In the genomic region with DNA sequence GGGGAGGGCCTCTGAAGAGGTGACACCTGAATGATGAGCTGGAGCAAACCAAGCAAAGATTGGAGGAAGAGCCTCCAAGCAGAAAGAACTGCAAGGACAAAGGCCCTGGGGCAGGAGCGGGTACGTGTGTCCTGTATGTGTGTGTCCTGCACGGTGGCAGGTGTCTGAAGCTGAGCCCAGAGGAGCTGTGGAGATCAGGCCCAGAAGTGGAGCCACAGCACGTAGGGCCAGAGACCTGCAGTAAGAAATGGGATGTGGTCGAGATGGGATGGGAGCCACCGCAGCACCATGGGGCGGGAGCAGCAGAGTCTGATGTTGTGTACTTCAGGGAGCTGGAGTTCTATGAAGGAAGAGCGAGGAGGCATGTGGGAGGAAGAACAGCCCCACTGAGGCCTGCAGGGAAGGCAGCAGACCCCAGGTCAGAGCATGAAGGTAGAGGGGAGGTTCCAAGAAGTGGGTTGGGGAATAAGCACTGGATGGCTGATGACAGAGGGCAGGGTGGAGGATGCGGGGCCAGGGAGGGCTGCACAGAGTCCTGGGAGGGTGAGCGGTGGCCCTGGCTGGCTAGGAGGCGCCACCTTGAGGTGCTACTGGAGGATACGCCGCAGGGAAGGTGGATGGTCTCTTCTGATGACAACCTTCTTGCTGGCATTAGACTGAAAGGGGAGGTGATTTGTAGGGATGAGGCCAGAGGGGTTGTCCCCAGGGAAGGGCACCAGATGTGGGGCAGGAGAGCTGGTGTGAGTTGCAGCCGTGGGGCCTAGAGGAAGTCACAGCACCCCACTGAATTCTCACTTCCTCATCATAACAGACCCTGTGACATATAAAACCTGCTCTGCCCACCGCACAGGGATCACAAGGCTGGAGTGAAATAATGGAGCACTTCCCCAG, we compare ENCODE assay signal across 1 cellular context.
TF ChIP-seq lines count a peak whose summit lies in the region.

No MANE protein-coding gene starts in this region.

TF ChIP-seq in HepG2, 621 proteins besides CTCF, POLR2A, EP300 and RAD21 (continued from another document and continues in another):
- no peak for TF ChIP-seq MNT (IDR thresholded peaks at IDR 0.05)
- no peak for TF ChIP-seq IKZF1 (IDR thresholded peaks at IDR 0.05)
- TF ChIP-seq NFYB (CRISPR knock-in tag; IDR thresholded peaks at IDR 0.05) = no peak
- TF ChIP-seq ZBTB3 (CRISPR knock-in tag; IDR thresholded peaks at IDR 0.05; ENCODE audit: borderline replicate concordance, low read depth) = no peak
- TF ChIP-seq MXI1 (IDR thresholded peaks at IDR 0.05; ENCODE audit: borderline replicate concordance, low read depth, low read length) = no peak
- no peak for TF ChIP-seq ZNF720 (CRISPR knock-in tag; IDR thresholded peaks at IDR 0.05)
- TF ChIP-seq ZNF530 (CRISPR knock-in tag; IDR thresholded peaks at IDR 0.05; ENCODE audit: low read depth) = no peak
- no peak for TF ChIP-seq IKZF5 (CRISPR knock-in tag; IDR thresholded peaks at IDR 0.05)
- TF ChIP-seq, protein P1, sequence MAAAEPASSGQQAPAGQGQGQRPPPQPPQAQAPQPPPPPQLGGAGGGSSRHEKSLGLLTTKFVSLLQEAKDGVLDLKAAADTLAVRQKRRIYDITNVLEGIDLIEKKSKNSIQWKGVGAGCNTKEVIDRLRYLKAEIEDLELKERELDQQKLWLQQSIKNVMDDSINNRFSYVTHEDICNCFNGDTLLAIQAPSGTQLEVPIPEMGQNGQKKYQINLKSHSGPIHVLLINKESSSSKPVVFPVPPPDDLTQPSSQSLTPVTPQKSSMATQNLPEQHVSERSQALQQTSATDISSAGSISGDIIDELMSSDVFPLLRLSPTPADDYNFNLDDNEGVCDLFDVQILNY (CRISPR knock-in tag; conservative IDR thresholded peaks at IDR 0.05) = no peak
- 0 out of 2 replicates have a peak, but pooled peaks have one; percentile 32 for TF ChIP-seq KLF13 (CRISPR knock-in tag; IDR thresholded peaks at IDR 0.05)
- no peak for TF ChIP-seq MBNL3 (CRISPR knock-in tag; conservative IDR thresholded peaks at IDR 0.05)
- TF ChIP-seq KLF12 (CRISPR knock-in tag; IDR thresholded peaks at IDR 0.05; ENCODE audit: borderline replicate concordance) = no peak
- TF ChIP-seq, protein P2, sequence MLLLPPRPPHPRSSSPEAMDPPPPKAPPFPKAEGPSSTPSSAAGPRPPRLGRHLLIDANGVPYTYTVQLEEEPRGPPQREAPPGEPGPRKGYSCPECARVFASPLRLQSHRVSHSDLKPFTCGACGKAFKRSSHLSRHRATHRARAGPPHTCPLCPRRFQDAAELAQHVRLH (CRISPR knock-in tag; IDR thresholded peaks at IDR 0.05; ENCODE audit: borderline replicate concordance, low read depth) = peak; percentile 60; the same call in 1 of the 2 replicates
- peak; percentile 32 for TF ChIP-seq ZNF883 (CRISPR knock-in tag; IDR thresholded peaks at IDR 0.05; ENCODE audit: not compliant biosample characterization)
- TF ChIP-seq, protein P3, sequence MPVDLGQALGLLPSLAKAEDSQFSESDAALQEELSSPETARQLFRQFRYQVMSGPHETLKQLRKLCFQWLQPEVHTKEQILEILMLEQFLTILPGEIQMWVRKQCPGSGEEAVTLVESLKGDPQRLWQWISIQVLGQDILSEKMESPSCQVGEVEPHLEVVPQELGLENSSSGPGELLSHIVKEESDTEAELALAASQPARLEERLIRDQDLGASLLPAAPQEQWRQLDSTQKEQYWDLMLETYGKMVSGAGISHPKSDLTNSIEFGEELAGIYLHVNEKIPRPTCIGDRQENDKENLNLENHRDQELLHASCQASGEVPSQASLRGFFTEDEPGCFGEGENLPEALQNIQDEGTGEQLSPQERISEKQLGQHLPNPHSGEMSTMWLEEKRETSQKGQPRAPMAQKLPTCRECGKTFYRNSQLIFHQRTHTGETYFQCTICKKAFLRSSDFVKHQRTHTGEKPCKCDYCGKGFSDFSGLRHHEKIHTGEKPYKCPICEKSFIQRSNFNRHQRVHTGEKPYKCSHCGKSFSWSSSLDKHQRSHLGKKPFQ (CRISPR knock-in tag; IDR thresholded peaks at IDR 0.05; ENCODE audit: insufficient replicate concordance) = no peak
- TF ChIP-seq ZNF552 (CRISPR knock-in tag; IDR thresholded peaks at IDR 0.05; ENCODE audit: borderline replicate concordance) = no peak
- 0 out of 2 replicates have a peak, but pooled peaks have one; percentile 29 for TF ChIP-seq ZNF121 (CRISPR knock-in tag; IDR thresholded peaks at IDR 0.05)
- TF ChIP-seq ZSCAN20 (CRISPR knock-in tag; IDR thresholded peaks at IDR 0.05; ENCODE audit: borderline replicate concordance) = no peak
- TF ChIP-seq HNF1A (IDR thresholded peaks at IDR 0.05; ENCODE audit: low read depth) = no peak
- no peak for TF ChIP-seq HNF1A (CRISPR knock-in tag; IDR thresholded peaks at IDR 0.05; ENCODE audit: borderline replicate concordance)
- TF ChIP-seq, protein P4, sequence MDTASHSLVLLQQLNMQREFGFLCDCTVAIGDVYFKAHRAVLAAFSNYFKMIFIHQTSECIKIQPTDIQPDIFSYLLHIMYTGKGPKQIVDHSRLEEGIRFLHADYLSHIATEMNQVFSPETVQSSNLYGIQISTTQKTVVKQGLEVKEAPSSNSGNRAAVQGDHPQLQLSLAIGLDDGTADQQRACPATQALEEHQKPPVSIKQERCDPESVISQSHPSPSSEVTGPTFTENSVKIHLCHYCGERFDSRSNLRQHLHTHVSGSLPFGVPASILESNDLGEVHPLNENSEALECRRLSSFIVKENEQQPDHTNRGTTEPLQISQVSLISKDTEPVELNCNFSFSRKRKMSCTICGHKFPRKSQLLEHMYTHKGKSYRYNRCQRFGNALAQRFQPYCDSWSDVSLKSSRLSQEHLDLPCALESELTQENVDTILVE (CRISPR knock-in tag; IDR thresholded peaks at IDR 0.05) = no peak
- TF ChIP-seq ZNF512B (CRISPR knock-in tag; IDR thresholded peaks at IDR 0.05; ENCODE audit: borderline replicate concordance) = no peak
- TF ChIP-seq JUN (CRISPR knock-in tag; IDR thresholded peaks at IDR 0.05) = no peak
- TF ChIP-seq ZNF577 (CRISPR knock-in tag; IDR thresholded peaks at IDR 0.05; ENCODE audit: borderline replicate concordance, low read depth) = no peak
- TF ChIP-seq, protein P5, sequence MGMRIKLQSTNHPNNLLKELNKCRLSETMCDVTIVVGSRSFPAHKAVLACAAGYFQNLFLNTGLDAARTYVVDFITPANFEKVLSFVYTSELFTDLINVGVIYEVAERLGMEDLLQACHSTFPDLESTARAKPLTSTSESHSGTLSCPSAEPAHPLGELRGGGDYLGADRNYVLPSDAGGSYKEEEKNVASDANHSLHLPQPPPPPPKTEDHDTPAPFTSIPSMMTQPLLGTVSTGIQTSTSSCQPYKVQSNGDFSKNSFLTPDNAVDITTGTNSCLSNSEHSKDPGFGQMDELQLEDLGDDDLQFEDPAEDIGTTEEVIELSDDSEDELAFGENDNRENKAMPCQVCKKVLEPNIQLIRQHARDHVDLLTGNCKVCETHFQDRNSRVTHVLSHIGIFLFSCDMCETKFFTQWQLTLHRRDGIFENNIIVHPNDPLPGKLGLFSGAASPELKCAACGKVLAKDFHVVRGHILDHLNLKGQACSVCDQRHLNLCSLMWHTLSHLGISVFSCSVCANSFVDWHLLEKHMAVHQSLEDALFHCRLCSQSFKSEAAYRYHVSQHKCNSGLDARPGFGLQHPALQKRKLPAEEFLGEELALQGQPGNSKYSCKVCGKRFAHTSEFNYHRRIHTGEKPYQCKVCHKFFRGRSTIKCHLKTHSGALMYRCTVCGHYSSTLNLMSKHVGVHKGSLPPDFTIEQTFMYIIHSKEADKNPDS (CRISPR knock-in tag; IDR thresholded peaks at IDR 0.05) = no peak
- no peak for TF ChIP-seq TFDP1 (CRISPR knock-in tag; IDR thresholded peaks at IDR 0.05; ENCODE audit: borderline replicate concordance)
- no peak for TF ChIP-seq MTF2 (CRISPR knock-in tag; IDR thresholded peaks at IDR 0.05; ENCODE audit: borderline replicate concordance)
- TF ChIP-seq ZFP82 (CRISPR knock-in tag; IDR thresholded peaks at IDR 0.05; ENCODE audit: borderline replicate concordance) = no peak
- no peak for TF ChIP-seq GATAD1 (CRISPR knock-in tag; IDR thresholded peaks at IDR 0.05)
- peak; percentile 67; the same call in 1 of the 2 replicates for TF ChIP-seq ZNF331 (CRISPR knock-in tag; IDR thresholded peaks at IDR 0.05)
- no peak for TF ChIP-seq MIER2 (CRISPR knock-in tag; IDR thresholded peaks at IDR 0.05)
- no peak for TF ChIP-seq CEBPB (IDR thresholded peaks at IDR 0.05; ENCODE audit: borderline replicate concordance, low read depth, low read length)
- TF ChIP-seq, protein P6, sequence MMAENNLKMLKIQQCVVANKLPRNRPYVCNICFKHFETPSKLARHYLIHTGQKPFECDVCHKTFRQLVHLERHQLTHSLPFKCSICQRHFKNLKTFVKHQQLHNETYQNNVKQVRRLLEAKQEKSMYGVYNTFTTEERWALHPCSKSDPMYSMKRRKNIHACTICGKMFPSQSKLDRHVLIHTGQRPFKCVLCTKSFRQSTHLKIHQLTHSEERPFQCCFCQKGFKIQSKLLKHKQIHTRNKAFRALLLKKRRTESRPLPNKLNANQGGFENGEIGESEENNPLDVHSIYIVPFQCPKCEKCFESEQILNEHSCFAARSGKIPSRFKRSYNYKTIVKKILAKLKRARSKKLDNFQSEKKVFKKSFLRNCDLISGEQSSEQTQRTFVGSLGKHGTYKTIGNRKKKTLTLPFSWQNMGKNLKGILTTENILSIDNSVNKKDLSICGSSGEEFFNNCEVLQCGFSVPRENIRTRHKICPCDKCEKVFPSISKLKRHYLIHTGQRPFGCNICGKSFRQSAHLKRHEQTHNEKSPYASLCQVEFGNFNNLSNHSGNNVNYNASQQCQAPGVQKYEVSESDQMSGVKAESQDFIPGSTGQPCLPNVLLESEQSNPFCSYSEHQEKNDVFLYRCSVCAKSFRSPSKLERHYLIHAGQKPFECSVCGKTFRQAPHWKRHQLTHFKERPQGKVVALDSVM (CRISPR knock-in tag; IDR thresholded peaks at IDR 0.05) = 0 out of 2 replicates have a peak, but pooled peaks have one; percentile 49
